Comparison of ENCODE assay signal across 9 cellular contexts in genomic region chr2:200408428-200409311, GRCh38.
DNase-seq lines count a peak whose midpoint lies in the region; ATAC-seq and TF ChIP-seq lines count a peak whose summit lies in the region.
"Had no signal": no experiment of that assay in that cellular context is flagged by ENCODE, and none has a peak within 500 bp of the region (broad histone marks: within the 10 kb centered on the region; RNA-seq: fewer than 3 reads in every experiment).

No MANE protein-coding gene starts in this region.

- TF ChIP-seq POLR2A in body of pancreas (IDR thresholded peaks at IDR 0.05) = no peak

- H3K4me3 ChIP-seq in body of pancreas = no peak overlapping the region

- no peak for TF ChIP-seq CTCF in brain (conservative IDR thresholded peaks at IDR 0.05)
- no peak for TF ChIP-seq CTCF in body of pancreas (IDR thresholded peaks at IDR 0.05)

- H3K9me3 Mint-ChIP-seq in brain = peaks cover 0 to 7% (median 0%) of the 10 kb centered on the region in 5 experiments

- no peak overlapping the region for H3K4me3 Mint-ChIP-seq in brain

- 82 to 88% methylated on average over 19 of the region's 19 CpGs for WGBS in body of pancreas, 2 donors

- peaks cover 36% of the 10 kb centered on the region for H3K4me1 ChIP-seq in body of pancreas

- no peak for ATAC-seq in body of pancreas
- no peak for ATAC-seq in GM21528 (IDR thresholded peaks at IDR 0.05; ENCODE audit: low FRiP score, unreplicated experiment)
- no peak for ATAC-seq in GM19395 (IDR thresholded peaks at IDR 0.05; ENCODE audit: unreplicated experiment)
- ATAC-seq: left ventricle myocardium superior had no signal

- H3K36me3 Mint-ChIP-seq in brain = peaks cover 32% of the 10 kb centered on the region

- DNase-seq in ELR (ENCODE audit: low read depth) (peak; percentile 96), NCI-H2107 treated with DMSO at 0.1 percent for 48 hours (lab: John Stamatoyannopoulos, UW; ENCODE audit: unreplicated experiment) (peak; percentile 35), myocyte (ENCODE audit: low read depth) (peak; percentile 68), globus pallidus (ENCODE audit: low spot score) (no peak), body of pancreas (no peak)
- DNase-seq: left ventricle myocardium superior had no signal

- peak overlapping the region in 3 of 5 experiments; percentile 13 to 87 (median 32) for H3K27ac Mint-ChIP-seq in brain

- peak overlapping the region in 1 of 4 donors; percentile 20 for H3K27ac ChIP-seq in body of pancreas

- H3K27me3 Mint-ChIP-seq in brain = no peaks in the 10 kb centered on the region

- H3K4me1 Mint-ChIP-seq in brain = peaks cover 60% of the 10 kb centered on the region

- intact Hi-C loops in body of pancreas (cut with DNase I) = no loop called here

- no peaks in the 10 kb centered on the region for H3K27me3 ChIP-seq in body of pancreas

- H3K9me3 ChIP-seq in body of pancreas = no peaks in the 10 kb centered on the region

- H3K36me3 ChIP-seq in body of pancreas (replicated peaks in 1 of 2; ENCODE audit: insufficient read depth in 1 of 2, low read depth in 2 of 2) = no peaks in the 10 kb centered on the region

Comparison
In these comparisons a context has a peak if more than half of its experiments do, and no peak if none do; other contexts are left out.
1. DNase-seq: peak in ELR (single experiment), NCI-H2107 treated with DMSO at 0.1 percent for 48 hours (single experiment) and myocyte (single experiment); none in globus pallidus (single experiment) and body of pancreas (0 of 4).